1 cellular context compared by ENCODE assay signal in the genomic region with DNA sequence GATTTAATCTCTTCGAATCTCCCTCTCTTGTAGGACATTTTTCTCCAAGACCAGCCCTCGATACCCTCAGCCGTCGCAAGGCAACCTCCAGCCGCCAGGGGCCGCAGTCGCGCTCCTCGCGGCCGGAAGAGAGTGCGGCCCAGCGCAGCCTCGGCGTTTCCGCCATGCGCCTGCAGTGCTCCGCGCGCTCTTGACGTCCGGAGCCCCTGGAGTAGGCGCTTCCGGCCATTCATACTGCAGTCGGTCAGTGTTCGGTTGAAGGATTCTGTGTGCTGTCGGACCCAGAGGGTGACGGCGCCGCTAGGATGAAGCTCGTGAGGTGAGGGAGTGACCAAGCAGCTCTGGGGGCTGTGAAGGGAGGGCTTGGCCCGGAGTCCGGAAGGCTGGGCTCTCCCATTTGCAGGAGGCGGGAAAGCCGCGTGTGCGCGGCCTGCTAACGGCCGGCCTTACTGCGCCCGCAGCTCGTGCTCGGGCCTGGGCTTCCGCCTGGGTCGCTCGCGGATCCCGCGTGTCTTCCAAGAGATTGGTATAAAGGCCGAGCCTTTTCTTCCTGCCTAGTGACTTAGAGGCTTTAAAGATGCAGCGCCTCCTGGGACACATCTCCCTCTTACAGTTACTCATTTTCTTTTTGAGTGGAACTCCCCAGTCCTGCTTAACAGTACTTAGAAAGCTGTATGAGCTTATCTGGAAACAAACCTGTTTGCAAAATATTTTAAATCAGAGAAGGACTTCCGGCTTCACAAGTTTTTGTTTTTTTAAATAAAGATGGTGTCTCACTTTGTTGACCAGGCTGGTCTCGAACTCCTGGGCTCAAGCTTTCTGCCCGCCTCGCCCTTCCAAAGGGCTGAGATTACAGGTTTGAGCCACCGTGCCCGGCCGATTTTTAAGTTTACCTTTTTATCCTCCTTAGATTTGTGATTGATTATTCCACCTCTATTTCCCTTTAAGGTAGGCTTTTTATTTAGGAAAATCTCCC.
TF ChIP-seq lines count a peak whose summit lies in the region.

A gene (plus strand): TSS at position 190 of the 976 bp plus-strand sequence. CDS start 116 bp downstream, at position 306.

TF ChIP-seq in HepG2, 621 proteins besides CTCF, POLR2A, EP300 and RAD21 (continued from another document and continues in another):
- TF ChIP-seq, protein P1, sequence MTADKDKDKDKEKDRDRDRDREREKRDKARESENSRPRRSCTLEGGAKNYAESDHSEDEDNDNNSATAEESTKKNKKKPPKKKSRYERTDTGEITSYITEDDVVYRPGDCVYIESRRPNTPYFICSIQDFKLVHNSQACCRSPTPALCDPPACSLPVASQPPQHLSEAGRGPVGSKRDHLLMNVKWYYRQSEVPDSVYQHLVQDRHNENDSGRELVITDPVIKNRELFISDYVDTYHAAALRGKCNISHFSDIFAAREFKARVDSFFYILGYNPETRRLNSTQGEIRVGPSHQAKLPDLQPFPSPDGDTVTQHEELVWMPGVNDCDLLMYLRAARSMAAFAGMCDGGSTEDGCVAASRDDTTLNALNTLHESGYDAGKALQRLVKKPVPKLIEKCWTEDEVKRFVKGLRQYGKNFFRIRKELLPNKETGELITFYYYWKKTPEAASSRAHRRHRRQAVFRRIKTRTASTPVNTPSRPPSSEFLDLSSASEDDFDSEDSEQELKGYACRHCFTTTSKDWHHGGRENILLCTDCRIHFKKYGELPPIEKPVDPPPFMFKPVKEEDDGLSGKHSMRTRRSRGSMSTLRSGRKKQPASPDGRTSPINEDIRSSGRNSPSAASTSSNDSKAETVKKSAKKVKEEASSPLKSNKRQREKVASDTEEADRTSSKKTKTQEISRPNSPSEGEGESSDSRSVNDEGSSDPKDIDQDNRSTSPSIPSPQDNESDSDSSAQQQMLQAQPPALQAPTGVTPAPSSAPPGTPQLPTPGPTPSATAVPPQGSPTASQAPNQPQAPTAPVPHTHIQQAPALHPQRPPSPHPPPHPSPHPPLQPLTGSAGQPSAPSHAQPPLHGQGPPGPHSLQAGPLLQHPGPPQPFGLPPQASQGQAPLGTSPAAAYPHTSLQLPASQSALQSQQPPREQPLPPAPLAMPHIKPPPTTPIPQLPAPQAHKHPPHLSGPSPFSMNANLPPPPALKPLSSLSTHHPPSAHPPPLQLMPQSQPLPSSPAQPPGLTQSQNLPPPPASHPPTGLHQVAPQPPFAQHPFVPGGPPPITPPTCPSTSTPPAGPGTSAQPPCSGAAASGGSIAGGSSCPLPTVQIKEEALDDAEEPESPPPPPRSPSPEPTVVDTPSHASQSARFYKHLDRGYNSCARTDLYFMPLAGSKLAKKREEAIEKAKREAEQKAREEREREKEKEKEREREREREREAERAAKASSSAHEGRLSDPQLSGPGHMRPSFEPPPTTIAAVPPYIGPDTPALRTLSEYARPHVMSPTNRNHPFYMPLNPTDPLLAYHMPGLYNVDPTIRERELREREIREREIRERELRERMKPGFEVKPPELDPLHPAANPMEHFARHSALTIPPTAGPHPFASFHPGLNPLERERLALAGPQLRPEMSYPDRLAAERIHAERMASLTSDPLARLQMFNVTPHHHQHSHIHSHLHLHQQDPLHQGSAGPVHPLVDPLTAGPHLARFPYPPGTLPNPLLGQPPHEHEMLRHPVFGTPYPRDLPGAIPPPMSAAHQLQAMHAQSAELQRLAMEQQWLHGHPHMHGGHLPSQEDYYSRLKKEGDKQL (CRISPR knock-in tag; IDR thresholded peaks at IDR 0.05; ENCODE audit: low read depth): 0 out of 2 replicates have a peak, but pooled peaks have one; percentile 24
- TF ChIP-seq ZEB1 (IDR thresholded peaks at IDR 0.05; ENCODE audit: insufficient replicate concordance, low read depth) (peak; percentile 48), ZNF317 (CRISPR knock-in tag; IDR thresholded peaks at IDR 0.05) (peak; percentile 85), IRF2 (CRISPR knock-in tag; IDR thresholded peaks at IDR 0.05) (peak; percentile 93), ZNF816 (CRISPR knock-in tag; IDR thresholded peaks at IDR 0.05; ENCODE audit: borderline replicate concordance) (peak; percentile 98), ZIK1 (CRISPR knock-in tag; IDR thresholded peaks at IDR 0.05; ENCODE audit: borderline replicate concordance, low read depth) (peak; percentile 93), ZMAT3 (CRISPR knock-in tag; conservative IDR thresholded peaks at IDR 0.05) (peak; percentile 91), ZNF3 (CRISPR knock-in tag; IDR thresholded peaks at IDR 0.05) (no peak), U2AF1 (optimal IDR thresholded peaks at IDR 0.05; ENCODE audit: low read depth, low read length) (peak; percentile 78), GATAD2A (CRISPR knock-in tag; IDR thresholded peaks at IDR 0.05) (peak; percentile 72), PHF20 (CRISPR knock-in tag; IDR thresholded peaks at IDR 0.05) (peak; percentile 95), ZBTB42 (CRISPR knock-in tag; IDR thresholded peaks at IDR 0.05) (0 out of 2 replicates have a peak, but pooled peaks have one; percentile 27), MTA1 (CRISPR knock-in tag; IDR thresholded peaks at IDR 0.05; ENCODE audit: borderline replicate concordance) (peak; percentile 79; the same call in 1 of the 2 replicates), NR3C1 (CRISPR knock-in tag; IDR thresholded peaks at IDR 0.05) (no peak), HNRNPUL1 (IDR thresholded peaks at IDR 0.05; ENCODE audit: low read depth, low read length) (no peak), SKI (IDR thresholded peaks at IDR 0.05; ENCODE audit: partially characterized antibody) (no peak), CHD4 (IDR thresholded peaks at IDR 0.05; ENCODE audit: borderline replicate concordance, low read length) (no peak), KMT2B (CRISPR knock-in tag; IDR thresholded peaks at IDR 0.05) (peak; percentile 98), NFATC3 (CRISPR knock-in tag; IDR thresholded peaks at IDR 0.05) (no peak), MTF2 (CRISPR knock-in tag; IDR thresholded peaks at IDR 0.05; ENCODE audit: borderline replicate concordance) (0 out of 2 replicates have a peak, but pooled peaks have one; percentile 56), IRX3 (CRISPR knock-in tag; IDR thresholded peaks at IDR 0.05; ENCODE audit: borderline replicate concordance, low read depth) (no peak; the same call in 1 of the 2 replicates), ZNF737 (CRISPR knock-in tag; IDR thresholded peaks at IDR 0.05; ENCODE audit: borderline replicate concordance) (no peak), PAF1 (CRISPR knock-in tag; IDR thresholded peaks at IDR 0.05) (no peak), BRCA1 (CRISPR knock-in tag; IDR thresholded peaks at IDR 0.05) (peak; percentile 98), ESRRA (CRISPR knock-in tag; IDR thresholded peaks at IDR 0.05; ENCODE audit: low read depth) (peak; percentile 19; the same call in 1 of the 2 replicates), ONECUT2 (CRISPR knock-in tag; IDR thresholded peaks at IDR 0.05) (peak; percentile 61; the same call in 1 of the 2 replicates), DMAP1 (CRISPR knock-in tag; IDR thresholded peaks at IDR 0.05) (peak; percentile 99), SMAD3 (CRISPR knock-in tag; IDR thresholded peaks at IDR 0.05) (peak; percentile 70), SSRP1 (CRISPR knock-in tag; IDR thresholded peaks at IDR 0.05) (no peak), ZFP90 (CRISPR knock-in tag; IDR thresholded peaks at IDR 0.05; ENCODE audit: borderline replicate concordance) (peak; percentile 98), ISX (CRISPR knock-in tag; conservative IDR thresholded peaks at IDR 0.05) (no peak), ZNF256 (CRISPR knock-in tag; conservative IDR thresholded peaks at IDR 0.05) (peak; percentile 89), MAFF (IDR thresholded peaks at IDR 0.05; ENCODE audit: low read depth, low read length) (no peak)
- TF ChIP-seq, protein P2, sequence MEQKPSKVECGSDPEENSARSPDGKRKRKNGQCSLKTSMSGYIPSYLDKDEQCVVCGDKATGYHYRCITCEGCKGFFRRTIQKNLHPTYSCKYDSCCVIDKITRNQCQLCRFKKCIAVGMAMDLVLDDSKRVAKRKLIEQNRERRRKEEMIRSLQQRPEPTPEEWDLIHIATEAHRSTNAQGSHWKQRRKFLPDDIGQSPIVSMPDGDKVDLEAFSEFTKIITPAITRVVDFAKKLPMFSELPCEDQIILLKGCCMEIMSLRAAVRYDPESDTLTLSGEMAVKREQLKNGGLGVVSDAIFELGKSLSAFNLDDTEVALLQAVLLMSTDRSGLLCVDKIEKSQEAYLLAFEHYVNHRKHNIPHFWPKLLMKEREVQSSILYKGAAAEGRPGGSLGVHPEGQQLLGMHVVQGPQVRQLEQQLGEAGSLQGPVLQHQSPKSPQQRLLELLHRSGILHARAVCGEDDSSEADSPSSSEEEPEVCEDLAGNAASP (CRISPR knock-in tag; IDR thresholded peaks at IDR 0.05; ENCODE audit: borderline replicate concordance): peak; percentile 80
- TF ChIP-seq, protein P3, sequence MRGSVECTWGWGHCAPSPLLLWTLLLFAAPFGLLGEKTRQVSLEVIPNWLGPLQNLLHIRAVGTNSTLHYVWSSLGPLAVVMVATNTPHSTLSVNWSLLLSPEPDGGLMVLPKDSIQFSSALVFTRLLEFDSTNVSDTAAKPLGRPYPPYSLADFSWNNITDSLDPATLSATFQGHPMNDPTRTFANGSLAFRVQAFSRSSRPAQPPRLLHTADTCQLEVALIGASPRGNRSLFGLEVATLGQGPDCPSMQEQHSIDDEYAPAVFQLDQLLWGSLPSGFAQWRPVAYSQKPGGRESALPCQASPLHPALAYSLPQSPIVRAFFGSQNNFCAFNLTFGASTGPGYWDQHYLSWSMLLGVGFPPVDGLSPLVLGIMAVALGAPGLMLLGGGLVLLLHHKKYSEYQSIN (CRISPR knock-in tag; IDR thresholded peaks at IDR 0.05; ENCODE audit: borderline replicate concordance): no peak; the same call in 1 of the 2 replicates
- TF ChIP-seq, protein P4, sequence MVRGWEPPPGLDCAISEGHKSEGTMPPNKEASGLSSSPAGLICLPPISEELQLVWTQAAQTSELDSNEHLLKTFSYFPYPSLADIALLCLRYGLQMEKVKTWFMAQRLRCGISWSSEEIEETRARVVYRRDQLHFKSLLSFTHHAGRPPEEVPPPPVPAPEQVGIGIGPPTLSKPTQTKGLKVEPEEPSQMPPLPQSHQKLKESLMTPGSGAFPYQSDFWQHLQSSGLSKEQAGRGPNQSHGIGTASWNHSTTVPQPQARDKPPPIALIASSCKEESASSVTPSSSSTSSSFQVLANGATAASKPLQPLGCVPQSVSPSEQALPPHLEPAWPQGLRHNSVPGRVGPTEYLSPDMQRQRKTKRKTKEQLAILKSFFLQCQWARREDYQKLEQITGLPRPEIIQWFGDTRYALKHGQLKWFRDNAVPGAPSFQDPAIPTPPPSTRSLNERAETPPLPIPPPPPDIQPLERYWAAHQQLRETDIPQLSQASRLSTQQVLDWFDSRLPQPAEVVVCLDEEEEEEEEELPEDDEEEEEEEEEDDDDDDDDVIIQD (CRISPR knock-in tag; IDR thresholded peaks at IDR 0.05; ENCODE audit: low read depth): peak; percentile 95
- TF ChIP-seq, protein P5, sequence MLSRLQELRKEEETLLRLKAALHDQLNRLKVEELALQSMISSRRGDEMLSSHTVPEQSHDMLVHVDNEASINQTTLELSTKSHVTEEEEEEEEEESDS (CRISPR knock-in tag; IDR thresholded peaks at IDR 0.05; ENCODE audit: borderline replicate concordance): peak; percentile 34
- TF ChIP-seq, protein P6, sequence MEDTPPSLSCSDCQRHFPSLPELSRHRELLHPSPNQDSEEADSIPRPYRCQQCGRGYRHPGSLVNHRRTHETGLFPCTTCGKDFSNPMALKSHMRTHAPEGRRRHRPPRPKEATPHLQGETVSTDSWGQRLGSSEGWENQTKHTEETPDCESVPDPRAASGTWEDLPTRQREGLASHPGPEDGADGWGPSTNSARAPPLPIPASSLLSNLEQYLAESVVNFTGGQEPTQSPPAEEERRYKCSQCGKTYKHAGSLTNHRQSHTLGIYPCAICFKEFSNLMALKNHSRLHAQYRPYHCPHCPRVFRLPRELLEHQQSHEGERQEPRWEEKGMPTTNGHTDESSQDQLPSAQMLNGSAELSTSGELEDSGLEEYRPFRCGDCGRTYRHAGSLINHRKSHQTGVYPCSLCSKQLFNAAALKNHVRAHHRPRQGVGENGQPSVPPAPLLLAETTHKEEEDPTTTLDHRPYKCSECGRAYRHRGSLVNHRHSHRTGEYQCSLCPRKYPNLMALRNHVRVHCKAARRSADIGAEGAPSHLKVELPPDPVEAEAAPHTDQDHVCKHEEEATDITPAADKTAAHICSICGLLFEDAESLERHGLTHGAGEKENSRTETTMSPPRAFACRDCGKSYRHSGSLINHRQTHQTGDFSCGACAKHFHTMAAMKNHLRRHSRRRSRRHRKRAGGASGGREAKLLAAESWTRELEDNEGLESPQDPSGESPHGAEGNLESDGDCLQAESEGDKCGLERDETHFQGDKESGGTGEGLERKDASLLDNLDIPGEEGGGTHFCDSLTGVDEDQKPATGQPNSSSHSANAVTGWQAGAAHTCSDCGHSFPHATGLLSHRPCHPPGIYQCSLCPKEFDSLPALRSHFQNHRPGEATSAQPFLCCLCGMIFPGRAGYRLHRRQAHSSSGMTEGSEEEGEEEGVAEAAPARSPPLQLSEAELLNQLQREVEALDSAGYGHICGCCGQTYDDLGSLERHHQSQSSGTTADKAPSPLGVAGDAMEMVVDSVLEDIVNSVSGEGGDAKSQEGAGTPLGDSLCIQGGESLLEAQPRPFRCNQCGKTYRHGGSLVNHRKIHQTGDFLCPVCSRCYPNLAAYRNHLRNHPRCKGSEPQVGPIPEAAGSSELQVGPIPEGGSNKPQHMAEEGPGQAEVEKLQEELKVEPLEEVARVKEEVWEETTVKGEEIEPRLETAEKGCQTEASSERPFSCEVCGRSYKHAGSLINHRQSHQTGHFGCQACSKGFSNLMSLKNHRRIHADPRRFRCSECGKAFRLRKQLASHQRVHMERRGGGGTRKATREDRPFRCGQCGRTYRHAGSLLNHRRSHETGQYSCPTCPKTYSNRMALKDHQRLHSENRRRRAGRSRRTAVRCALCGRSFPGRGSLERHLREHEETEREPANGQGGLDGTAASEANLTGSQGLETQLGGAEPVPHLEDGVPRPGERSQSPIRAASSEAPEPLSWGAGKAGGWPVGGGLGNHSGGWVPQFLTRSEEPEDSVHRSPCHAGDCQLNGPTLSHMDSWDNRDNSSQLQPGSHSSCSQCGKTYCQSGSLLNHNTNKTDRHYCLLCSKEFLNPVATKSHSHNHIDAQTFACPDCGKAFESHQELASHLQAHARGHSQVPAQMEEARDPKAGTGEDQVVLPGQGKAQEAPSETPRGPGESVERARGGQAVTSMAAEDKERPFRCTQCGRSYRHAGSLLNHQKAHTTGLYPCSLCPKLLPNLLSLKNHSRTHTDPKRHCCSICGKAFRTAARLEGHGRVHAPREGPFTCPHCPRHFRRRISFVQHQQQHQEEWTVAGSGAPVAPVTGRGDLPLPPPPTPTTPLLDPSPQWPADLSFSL (CRISPR knock-in tag; IDR thresholded peaks at IDR 0.05): no peak
